In genomic region chr1:243415663-243416365, GRCh38 we compare ENCODE assay signal across 11 cellular contexts.
A peak's percentile ranks its signal among the peaks of the same experiment; 100 is the strongest.
DNase-seq lines count a peak whose midpoint lies in the region; ATAC-seq and TF ChIP-seq lines count a peak whose summit lies in the region.
"Had no signal": no experiment of that assay in that cellular context is flagged by ENCODE, and none has a peak within 500 bp of the region (broad histone marks: within the 10 kb centered on the region; RNA-seq: fewer than 3 reads in every experiment).

No MANE protein-coding gene starts in this region.

- no peaks in the 10 kb centered on the region for H3K27me3 Mint-ChIP-seq in activated CD4-positive, alpha-beta T cell treated with anti-CD3 and anti-CD28 coated beads, Interleukin-2, amount 10 ng/mL, durations not matched to agents 7 days and 5 days
- H3K27me3 Mint-ChIP-seq in activated T-helper 17 cell treated with anti-CD3 and anti-CD28 coated beads, Interleukin-2, amount 50 U/mL, for 72 hours: no peaks in the 10 kb centered on the region
- no peaks in the 10 kb centered on the region for H3K27me3 Mint-ChIP-seq in nephron progenitor cell (ENCODE audit: low read depth, poor library complexity)

- peaks cover 63% of the 10 kb centered on the region for H3K4me1 Mint-ChIP-seq in activated CD4-positive, alpha-beta T cell treated with anti-CD3 and anti-CD28 coated beads, Interleukin-2, amount 10 ng/mL, durations not matched to agents 7 days and 5 days
- H3K4me1 Mint-ChIP-seq in activated T-helper 17 cell treated with anti-CD3 and anti-CD28 coated beads, Interleukin-2, amount 50 U/mL, for 72 hours: peaks cover 20% of the 10 kb centered on the region
- H3K4me1 Mint-ChIP-seq in nephron progenitor cell: peaks cover 23% of the 10 kb centered on the region
- H3K4me1 Mint-ChIP-seq: nephron had no signal

- peak overlapping the region; percentile 85 for H3K27ac Mint-ChIP-seq in activated CD4-positive, alpha-beta T cell treated with anti-CD3 and anti-CD28 coated beads, Interleukin-2, amount 10 ng/mL, durations not matched to agents 7 days and 5 days
- H3K27ac Mint-ChIP-seq in activated T-helper 17 cell treated with anti-CD3 and anti-CD28 coated beads, Interleukin-2, amount 50 U/mL, for 72 hours: peak overlapping the region; percentile 32
- peak overlapping the region; percentile 5 for H3K27ac Mint-ChIP-seq in nephron progenitor cell
- H3K27ac Mint-ChIP-seq: nephron had no signal

- H3K9me3 Mint-ChIP-seq in activated CD4-positive, alpha-beta T cell treated with anti-CD3 and anti-CD28 coated beads, Interleukin-2, amount 10 ng/mL, durations not matched to agents 7 days and 5 days: peaks cover 3% of the 10 kb centered on the region
- H3K9me3 Mint-ChIP-seq in activated T-helper 17 cell treated with anti-CD3 and anti-CD28 coated beads, Interleukin-2, amount 50 U/mL, for 72 hours: no peaks in the 10 kb centered on the region
- no peaks in the 10 kb centered on the region for H3K9me3 Mint-ChIP-seq in nephron progenitor cell
- H3K9me3 Mint-ChIP-seq: nephron had no signal

- peaks cover 40% of the 10 kb centered on the region for H3K36me3 Mint-ChIP-seq in activated CD4-positive, alpha-beta T cell treated with anti-CD3 and anti-CD28 coated beads, Interleukin-2, amount 10 ng/mL, durations not matched to agents 7 days and 5 days (ENCODE audit: low read depth)
- peaks cover 25% of the 10 kb centered on the region for H3K36me3 Mint-ChIP-seq in activated T-helper 17 cell treated with anti-CD3 and anti-CD28 coated beads, Interleukin-2, amount 50 U/mL, for 72 hours (ENCODE audit: low read depth)
- H3K36me3 Mint-ChIP-seq in nephron progenitor cell (ENCODE audit: low read depth): peaks cover 9% of the 10 kb centered on the region

- ATAC-seq in activated T-helper 17 cell treated with anti-CD3 and anti-CD28 coated beads, Interleukin-2, amount 50 U/mL, for 72 hours (replicated peaks): peak; percentile 8
- ATAC-seq in GM21723 (IDR thresholded peaks at IDR 0.05; ENCODE audit: unreplicated experiment): no peak
- ATAC-seq: sciatic nerve had no signal

- DNase-seq in activated CD4-positive, alpha-beta T cell treated with anti-CD3 and anti-CD28 coated beads, Interleukin-2, amount 10 ng/mL, durations not matched to agents 7 days and 5 days: no peak
- no peak for DNase-seq in activated CD4-positive, alpha-beta T cell treated with anti-CD3 and anti-CD28 coated beads for 48 hours
- DNase-seq in NCI-H1694 treated with DMSO at 0.1 percent for 48 hours (lab: John Stamatoyannopoulos, UW) (peak; percentile 100), nephron progenitor cell (no peak), NCI-H510A treated with DMSO at 0.1 percent for 48 hours (lab: John Stamatoyannopoulos, UW) (no peak), SHP77 (lab: John Stamatoyannopoulos, UW) (no peak)
- DNase-seq: stimulated activated CD4-positive, alpha-beta T cell treated with anti-CD3 and anti-CD28 coated beads, Interleukin-2, amount 100 ng/mL, for 48 hours had no signal

- CTCF ChIA-PET in activated CD4-positive, alpha-beta T cell treated with anti-CD3 and anti-CD28 coated beads, Interleukin-2, amount 10 ng/mL, durations not matched to agents 7 days and 5 days (lab: Charles Lee): no interaction called here

- POLR2A ChIA-PET in activated CD4-positive, alpha-beta T cell treated with anti-CD3 and anti-CD28 coated beads, Interleukin-2, amount 10 ng/mL, durations not matched to agents 7 days and 5 days (lab: Charles Lee): interaction anchor here (0.5 kb wide), 1 partner anchor 175 kb away, joined by 3 read pairs; no protein-coding TSS in a partner anchor

- peak overlapping the region; percentile 46 for H3K4me3 Mint-ChIP-seq in activated CD4-positive, alpha-beta T cell treated with anti-CD3 and anti-CD28 coated beads, Interleukin-2, amount 10 ng/mL, durations not matched to agents 7 days and 5 days
- peak overlapping the region; percentile 63 for H3K4me3 Mint-ChIP-seq in activated T-helper 17 cell treated with anti-CD3 and anti-CD28 coated beads, Interleukin-2, amount 50 U/mL, for 72 hours
- no peak overlapping the region for H3K4me3 Mint-ChIP-seq in nephron progenitor cell
- H3K4me3 Mint-ChIP-seq: nephron had no signal

- no peak for TF ChIP-seq CTCF in nephron progenitor cell (IDR thresholded peaks at IDR 0.05)

Comparison
In these comparisons a context has a peak if more than half of its experiments do, and no peak if none do; other contexts are left out.
1. H3K27ac Mint-ChIP-seq: peak in every context shown above with its lines; median percentile 85 in activated CD4-positive, alpha-beta T cell treated with anti-CD3 and anti-CD28 coated beads, Interleukin-2, amount 10 ng/mL, durations not matched to agents 7 days and 5 days; 32 in activated T-helper 17 cell treated with anti-CD3 and anti-CD28 coated beads, Interleukin-2, amount 50 U/mL, for 72 hours; 5 in nephron progenitor cell.